In the genomic region with DNA sequence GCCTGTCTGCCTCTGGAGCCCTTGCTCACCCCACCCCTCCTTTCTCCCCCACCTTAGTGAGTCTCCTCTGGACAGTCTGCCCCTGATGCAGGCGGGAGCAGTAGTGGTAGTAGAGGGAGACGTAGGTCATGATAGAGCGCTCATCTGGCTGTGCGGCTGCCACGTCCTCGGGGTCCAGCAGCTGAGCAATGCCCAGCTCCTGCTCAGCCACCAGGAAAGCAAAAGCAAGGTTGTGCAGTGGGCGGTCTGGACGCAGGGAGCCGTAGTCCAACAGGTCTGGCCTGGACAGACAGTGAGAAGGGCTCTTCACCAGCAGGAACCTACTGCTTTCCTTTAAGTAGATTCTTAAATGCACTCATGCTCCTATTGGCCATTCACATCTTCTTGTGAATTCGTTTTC, we compare ENCODE assay signal across 13 cellular contexts. TPM values are rescaled to one million over a fixed set of nuclear protein-coding genes. Genes with fewer than 3 reads are reported as not detected.
DNase-seq lines count a peak whose midpoint lies in the region; ATAC-seq and TF ChIP-seq lines count a peak whose summit lies in the region.
"Had no signal": no experiment of that assay in that cellular context is flagged by ENCODE, and none has a peak within 500 bp of the region (broad histone marks: within the 10 kb centered on the region; RNA-seq: fewer than 3 reads in every experiment).

No MANE protein-coding gene starts in this region.

- H3K4me3 Mint-ChIP-seq in activated CD4-positive, alpha-beta T cell treated with anti-CD3 and anti-CD28 coated beads, Interleukin-2, amount 10 ng/mL, durations not matched to agents 7 days and 5 days, result no peak overlapping the region
- H3K4me3 Mint-ChIP-seq in chondrocyte (ENCODE audit: unreplicated experiment), result no peak overlapping the region
- peak overlapping the region in 5 of 8 donors; percentile 25 to 44 (median 36) for H3K4me3 Mint-ChIP-seq in naive B cell
- no peak overlapping the region for H3K4me3 Mint-ChIP-seq in stimulated activated effector memory CD8-positive, alpha-beta T cell treated with anti-CD3 and anti-CD28 coated beads, Interleukin-12 subunit alpha, Interleukin-12 subunit beta, amount 100 ng/mL, for 72 hours
- H3K4me3 Mint-ChIP-seq: CD14-positive monocyte had no signal

- TF ChIP-seq POLR2A in gastrocnemius medialis (IDR thresholded peaks at IDR 0.05), result no peak

- peaks cover 1 to 2% of the 10 kb centered on the region in 2 donors for H3K4me1 ChIP-seq in gastrocnemius medialis

- H3K36me3 ChIP-seq in gastrocnemius medialis, result no peaks in the 10 kb centered on the region

- no peaks in the 10 kb centered on the region for H3K36me3 Mint-ChIP-seq in activated CD4-positive, alpha-beta T cell treated with anti-CD3 and anti-CD28 coated beads, Interleukin-2, amount 10 ng/mL, durations not matched to agents 7 days and 5 days (ENCODE audit: low read depth)
- H3K36me3 Mint-ChIP-seq in chondrocyte (ENCODE audit: low read depth) (peaks cover 2% of the 10 kb centered on the region), naive B cell (no peaks in the 10 kb centered on the region)
- H3K36me3 Mint-ChIP-seq in stimulated activated effector memory CD8-positive, alpha-beta T cell treated with anti-CD3 and anti-CD28 coated beads, Interleukin-12 subunit alpha, Interleukin-12 subunit beta, amount 100 ng/mL, for 72 hours, result no peaks in the 10 kb centered on the region

- no peak for ATAC-seq in naive B cell (ENCODE audit: low read depth in 2 of 2)
- no peak for ATAC-seq in stimulated activated effector memory CD8-positive, alpha-beta T cell treated with anti-CD3 and anti-CD28 coated beads, Interleukin-12 subunit alpha, Interleukin-12 subunit beta, amount 100 ng/mL, for 72 hours
- ATAC-seq in gastrocnemius medialis, result no peak
- ATAC-seq: HCT116 had no signal

- POLR2A ChIA-PET in activated CD4-positive, alpha-beta T cell treated with anti-CD3 and anti-CD28 coated beads, Interleukin-2, amount 10 ng/mL, durations not matched to agents 7 days and 5 days (lab: Charles Lee), result no interaction called here

- in situ Hi-C loops in gastrocnemius medialis (cut with MboI; ENCODE audit: low sequenced_read_pairs in 4 of 4), result no loop called here

- no peaks in the 10 kb centered on the region for H3K27me3 Mint-ChIP-seq in activated CD4-positive, alpha-beta T cell treated with anti-CD3 and anti-CD28 coated beads, Interleukin-2, amount 10 ng/mL, durations not matched to agents 7 days and 5 days
- H3K27me3 Mint-ChIP-seq in chondrocyte (ENCODE audit: low read depth) (no peaks in the 10 kb centered on the region), naive B cell (peaks cover 0 to 6% (median 0%) of the 10 kb centered on the region in 3 donors)

- no peak for DNase-seq in activated CD4-positive, alpha-beta T cell treated with anti-CD3 and anti-CD28 coated beads, Interleukin-2, amount 10 ng/mL, durations not matched to agents 7 days and 5 days
- DNase-seq in activated CD4-positive, alpha-beta T cell treated with anti-CD3 and anti-CD28 coated beads, Interleukin-2, amount 50 U/mL, for 1 hour, result no peak
- peak; percentile 65 for DNase-seq in chondrocyte (ENCODE audit: low spot score)
- DNase-seq in naive B cell, result no peak
- no peak for DNase-seq in stimulated activated effector memory CD8-positive, alpha-beta T cell treated with anti-CD3 and anti-CD28 coated beads, Interleukin-12 subunit alpha, Interleukin-12 subunit beta, amount 100 ng/mL, for 72 hours (ENCODE audit: low spot score in 2 of 2)
- no peak for DNase-seq in iPS-NIHi7 (ENCODE audit: extremely low spot score)
- DNase-seq in gastrocnemius medialis, result no peak
- DNase-seq in nucleus accumbens (lab: John Stamatoyannopoulos, UW), result no peak
- DNase-seq: GM23248 had no signal

- no peak overlapping the region for H3K4me3 ChIP-seq in gastrocnemius medialis
- H3K4me3 ChIP-seq: GM23248 had no signal

- CTCF ChIA-PET in activated CD4-positive, alpha-beta T cell treated with anti-CD3 and anti-CD28 coated beads, Interleukin-2, amount 10 ng/mL, durations not matched to agents 7 days and 5 days (lab: Charles Lee), result interaction anchor here (1.0 to 1.4 kb wide), 2 partner anchors 18 to 118 kb away, joined by 3 to 4 read pairs; no protein-coding TSS in a partner anchor

- H3K27ac Mint-ChIP-seq in activated CD4-positive, alpha-beta T cell treated with anti-CD3 and anti-CD28 coated beads, Interleukin-2, amount 10 ng/mL, durations not matched to agents 7 days and 5 days, result peak overlapping the region; percentile 75
- H3K27ac Mint-ChIP-seq in chondrocyte (ENCODE audit: unreplicated experiment), result no peak overlapping the region
- peak overlapping the region in 4 of 6 donors; percentile 27 to 71 (median 62) for H3K27ac Mint-ChIP-seq in naive B cell
- peak overlapping the region; percentile 95 for H3K27ac Mint-ChIP-seq in stimulated activated effector memory CD8-positive, alpha-beta T cell treated with anti-CD3 and anti-CD28 coated beads, Interleukin-12 subunit alpha, Interleukin-12 subunit beta, amount 100 ng/mL, for 72 hours

- intact Hi-C loops in gastrocnemius medialis (cut with DNase I; ENCODE audit: low total_unique reads), result no loop called here

- no peaks in the 10 kb centered on the region for H3K9me3 ChIP-seq in gastrocnemius medialis

- H3K9me3 Mint-ChIP-seq in activated CD4-positive, alpha-beta T cell treated with anti-CD3 and anti-CD28 coated beads, Interleukin-2, amount 10 ng/mL, durations not matched to agents 7 days and 5 days, result peaks cover 3% of the 10 kb centered on the region
- no peaks in the 10 kb centered on the region for H3K9me3 Mint-ChIP-seq in chondrocyte (ENCODE audit: low read depth)
- H3K9me3 Mint-ChIP-seq in naive B cell, result peaks cover 0 to 4% (median 0%) of the 10 kb centered on the region in 7 donors
- no peaks in the 10 kb centered on the region for H3K9me3 Mint-ChIP-seq in stimulated activated effector memory CD8-positive, alpha-beta T cell treated with anti-CD3 and anti-CD28 coated beads, Interleukin-12 subunit alpha, Interleukin-12 subunit beta, amount 100 ng/mL, for 72 hours

- H3K4me1 Mint-ChIP-seq in activated CD4-positive, alpha-beta T cell treated with anti-CD3 and anti-CD28 coated beads, Interleukin-2, amount 10 ng/mL, durations not matched to agents 7 days and 5 days, result peaks cover 28% of the 10 kb centered on the region
- H3K4me1 Mint-ChIP-seq in chondrocyte (ENCODE audit: low read depth) (peaks cover 4% of the 10 kb centered on the region), naive B cell (peaks cover 29 to 50% (median 47%) of the 10 kb centered on the region in 3 donors)
- H3K4me1 Mint-ChIP-seq in stimulated activated effector memory CD8-positive, alpha-beta T cell treated with anti-CD3 and anti-CD28 coated beads, Interleukin-12 subunit alpha, Interleukin-12 subunit beta, amount 100 ng/mL, for 72 hours, result peaks cover 49% of the 10 kb centered on the region

- no peaks in the 10 kb centered on the region for H3K27me3 ChIP-seq in gastrocnemius medialis

- H3K27ac ChIP-seq in gastrocnemius medialis, result no peak overlapping the region
- H3K27ac ChIP-seq: 22Rv1, GM23248, HL-60 had no signal

- TF ChIP-seq CTCF in chondrocyte (IDR thresholded peaks at IDR 0.05) (no peak), gastrocnemius medialis (IDR thresholded peaks at IDR 0.05 in 4 of 5, conservative IDR thresholded peaks at IDR 0.05 in 1 of 5) (no peak)

RNA-seq across cellular contexts. Expression of gene SPTBN5, which starts 6.7 kb away (rescaled TPM):
- 1 to 10 TPM; 1.2 to 1.5 TPM for total RNA-seq in activated CD4-positive, alpha-beta T cell treated with anti-CD3 and anti-CD28 coated beads, Interleukin-2, amount 10 ng/mL, durations not matched to agents 7 days and 5 days
- 2.2 to 3.8 TPM (median 2.9 TPM) in 3 replicates for total RNA-seq in chondrocyte
- polyA plus RNA-seq in naive B cell (ENCODE audit: low read depth in 6 of 6), result not detected
- total RNA-seq in gastrocnemius medialis, result under 1 TPM in 3 of 4 donors, not detected in 1; 0.03 to 0.05 (median 0.04) TPM
- polyA plus RNA-seq: CD14-positive monocyte had no signal

RNA-seq across cellular contexts. Expression of gene PLA2G4B, which starts 48.5 kb away (rescaled TPM):
- total RNA-seq in activated CD4-positive, alpha-beta T cell treated with anti-CD3 and anti-CD28 coated beads, Interleukin-2, amount 10 ng/mL, durations not matched to agents 7 days and 5 days, result 10 to 100 TPM; 10.5 to 17.0 TPM
- total RNA-seq in chondrocyte (2.1 to 3.4 TPM (median 2.9 TPM) in 3 replicates), gastrocnemius medialis (10 to 100 TPM in 1 of 4 donors, under 1 TPM in 1, not detected in 2; 0.13 to 11.5 TPM)
- polyA plus RNA-seq in naive B cell (ENCODE audit: low read depth in 6 of 6), result 1 to 10 TPM in 1 of 6 donors, under 1 TPM in 3, not detected in 2; 0.45 to 1.5 (median 0.48) TPM

RNA-seq across cellular contexts. Expression of gene JMJD7, which starts 59.3 kb away (rescaled TPM):
- 10 to 100 TPM; 23.9 to 28.4 TPM for total RNA-seq in activated CD4-positive, alpha-beta T cell treated with anti-CD3 and anti-CD28 coated beads, Interleukin-2, amount 10 ng/mL, durations not matched to agents 7 days and 5 days
- 4.9 to 5.4 TPM (median 5.2 TPM) in 3 replicates for total RNA-seq in chondrocyte
- polyA plus RNA-seq in naive B cell (ENCODE audit: low read depth in 6 of 6), result 10 to 100 TPM; 11.3 to 32.6 (median 14.3) TPM
- 1 to 10 TPM; 1.7 to 7.6 (median 3.9) TPM for total RNA-seq in gastrocnemius medialis

Comparison
In these comparisons a context has a peak if more than half of its experiments do, and no peak if none do; other contexts are left out.
1. H3K4me3 Mint-ChIP-seq: peak in naive B cell (5 of 8); none in activated CD4-positive, alpha-beta T cell treated with anti-CD3 and anti-CD28 coated beads, Interleukin-2, amount 10 ng/mL, durations not matched to agents 7 days and 5 days (single experiment), chondrocyte (single experiment) and stimulated activated effector memory CD8-positive, alpha-beta T cell treated with anti-CD3 and anti-CD28 coated beads, Interleukin-12 subunit alpha, Interleukin-12 subunit beta, amount 100 ng/mL, for 72 hours (single experiment).